ENCODE assay signal across 15 cellular contexts in genomic region chr21:45497846-45498645, GRCh38.
"Had no signal": no experiment of that assay in that cellular context is flagged by ENCODE, and none has a peak within 500 bp of the region (broad histone marks: within the 10 kb centered on the region; RNA-seq: fewer than 3 reads in every experiment).

No MANE protein-coding gene starts in this region.

- H3K4me1 ChIP-seq: neural progenitor cell, stomach had no signal

- H3K27me3 ChIP-seq: hepatocyte, neural progenitor cell, stomach had no signal

- H3K27ac Mint-ChIP-seq: activated CD4-positive, alpha-beta memory T cell treated with anti-CD3 and anti-CD28 coated beads for 36 hours; mesothelial cell of epicardium; neural progenitor cell had no signal

- H3K4me2 ChIP-seq: hepatocyte, neural progenitor cell, smooth muscle cell had no signal

- H3K9me3 ChIP-seq: stomach, thoracic aorta had no signal

- H3K4me1 Mint-ChIP-seq: mesothelial cell of epicardium, neural progenitor cell had no signal

- H3K9me3 Mint-ChIP-seq: activated CD4-positive, alpha-beta memory T cell treated with anti-CD3 and anti-CD28 coated beads for 36 hours; neural progenitor cell had no signal

- H3K27me3 Mint-ChIP-seq: activated CD4-positive, alpha-beta memory T cell treated with anti-CD3 and anti-CD28 coated beads for 36 hours had no signal

- H3K4me3 Mint-ChIP-seq: activated CD4-positive, alpha-beta memory T cell treated with anti-CD3 and anti-CD28 coated beads for 36 hours; mesothelial cell of epicardium; neural progenitor cell had no signal

- ATAC-seq: esophagus mucosa had no signal

- H3K79me2 ChIP-seq: hepatocyte had no signal

- H3K27ac ChIP-seq: hepatocyte, neural progenitor cell, stomach, thoracic aorta, VCaP had no signal

- H2AFZ ChIP-seq: hepatocyte, neural progenitor cell had no signal

- DNase-seq: activated CD4-positive, alpha-beta memory T cell treated with anti-CD3 and anti-CD28 coated beads for 36 hours; activated CD4-positive, alpha-beta T cell treated with anti-CD3 and anti-CD28 coated beads for 1 hour; activated naive CD4-positive, alpha-beta T cell; anterior cingulate cortex; islet precursor cell; retina; SIG-M5; stomach had no signal

- H3K36me3 Mint-ChIP-seq: activated CD4-positive, alpha-beta memory T cell treated with anti-CD3 and anti-CD28 coated beads for 36 hours had no signal

- H3K9ac ChIP-seq: neural progenitor cell had no signal

- H3K36me3 ChIP-seq: neural progenitor cell had no signal

- H3K4me3 ChIP-seq: hepatocyte, neural progenitor cell, smooth muscle cell, stomach, thoracic aorta had no signal
